ENCODE assay signal across 12 cellular contexts in the genomic region with DNA sequence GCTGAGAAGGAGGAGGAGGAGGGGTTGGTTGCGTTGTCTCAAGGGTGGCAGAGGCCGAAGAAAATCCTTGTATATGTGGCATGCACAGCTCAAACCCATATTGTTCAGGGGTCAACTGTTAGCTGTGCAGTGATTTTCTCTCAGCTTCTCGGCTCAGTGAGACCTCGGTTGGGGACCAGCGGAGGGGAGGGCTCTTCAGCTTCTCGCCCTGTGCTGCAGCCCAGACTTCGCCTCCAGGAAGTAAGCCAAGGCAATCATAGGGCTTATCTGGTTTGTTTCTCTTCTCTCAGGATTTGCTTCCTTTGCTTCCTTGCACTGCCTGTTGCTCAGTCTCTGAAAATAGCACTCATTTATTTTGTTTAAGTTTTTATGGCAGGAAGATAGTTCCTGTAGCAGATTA.
DNase-seq lines count a peak whose midpoint lies in the region; ATAC-seq and TF ChIP-seq lines count a peak whose summit lies in the region.
"Had no signal": no experiment of that assay in that cellular context is flagged by ENCODE, and none has a peak within 500 bp of the region (broad histone marks: within the 10 kb centered on the region; RNA-seq: fewer than 3 reads in every experiment).

No MANE protein-coding gene starts in this region.

- H3K27me3 ChIP-seq in Panc1 (ENCODE audit: control insufficient read depth, insufficient read depth, low read length): no peaks in the 10 kb centered on the region
- H3K27me3 ChIP-seq in esophagus (ENCODE audit: control insufficient read depth in 1 of 2, insufficient read depth in 2 of 2, low read length in 2 of 2): no peaks in the 10 kb centered on the region
- no peaks in the 10 kb centered on the region for H3K27me3 ChIP-seq in mesendoderm (ENCODE audit: insufficient read depth, low read length, poor library complexity)
- no peaks in the 10 kb centered on the region for H3K27me3 ChIP-seq in suprapubic skin

- POLR2A ChIA-PET in Panc1 (lab: Charles Lee): interaction anchor here (0.6 kb wide), 1 partner anchor 26 kb away, joined by 11 read pairs; no protein-coding TSS in a partner anchor

- H3K79me1 ChIP-seq in mesendoderm (ENCODE audit: low read length): no peaks in the 10 kb centered on the region

- H3K27ac ChIP-seq in Panc1 (ENCODE audit: low read length): 0 out of 2 replicates have a peak overlapping the region, but pooled peaks have one; percentile 18
- H3K27ac ChIP-seq in esophagus (ENCODE audit: low read depth in 2 of 2, low read length in 1 of 2): peak overlapping the region; percentile 93 to 95
- H3K27ac ChIP-seq in mesendoderm (ENCODE audit: low read depth, low read length): no peak overlapping the region
- peak overlapping the region; percentile 84 for H3K27ac ChIP-seq in suprapubic skin
- H3K27ac ChIP-seq: C4-2B had no signal

- no peaks in the 10 kb centered on the region for H3K4me1 Mint-ChIP-seq in stimulated activated memory B cell treated with anti-CD40 and anti-IgM and Interleukin-4, amounts not matched to agents 10 μg/mL and 1 μg/mL and 100 μg/mL, for 72 hours

- H3K9ac ChIP-seq in mesendoderm (ENCODE audit: low read length): no peak overlapping the region

- H2BK15ac ChIP-seq in mesendoderm (replicated peaks; ENCODE audit: low read depth): no peak overlapping the region

- intact Hi-C loops in Panc1 (cut with micrococcal nuclease; ENCODE audit: unreplicated experiment): no loop called here

- H3K9me3 ChIP-seq in Panc1 (ENCODE audit: control insufficient read depth, insufficient read depth, low read depth, low read length) (no peaks in the 10 kb centered on the region), esophagus (ENCODE audit: control insufficient read depth in 2 of 2, insufficient read depth in 1 of 2, low read depth in 1 of 2, low read length in 1 of 2) (no peaks in the 10 kb centered on the region), suprapubic skin (no peaks in the 10 kb centered on the region)

- peak overlapping the region; percentile 60 for H2BK5ac ChIP-seq in mesendoderm (ENCODE audit: low read length)

- TF ChIP-seq CTCF in Panc1 (IDR thresholded peaks at IDR 0.05) (no peak), suprapubic skin (IDR thresholded peaks at IDR 0.05) (no peak)

- WGBS in esophagus, 2 donors: 27 to 28% methylated on average over 7 of the region's 7 CpGs
- WGBS in mesendoderm (ENCODE audit: extremely low coverage, insufficient coverage, low lambda C conversion rate): no CpG with 5 or more reads among the region's 7 CpGs
- 30% methylated on average over 6 of the region's 7 CpGs for whole genome bisulfite sequencing in suprapubic skin

- peak overlapping the region; percentile 65 for H3K18ac ChIP-seq in mesendoderm (ENCODE audit: low read length)

- H3K56ac ChIP-seq in mesendoderm (ENCODE audit: low read length): peak overlapping the region; percentile 75

- H2BK120ac ChIP-seq in mesendoderm (ENCODE audit: low read depth, low read length): no peak overlapping the region

- no peak overlapping the region for H4K8ac ChIP-seq in mesendoderm (ENCODE audit: low read depth, low read length)

- peaks cover 47% of the 10 kb centered on the region for H3K27me3 Mint-ChIP-seq in stimulated activated memory B cell treated with anti-CD40 and anti-IgM and Interleukin-4, amounts not matched to agents 10 μg/mL and 1 μg/mL and 100 μg/mL, for 72 hours

- no peak for TF ChIP-seq POLR2A in suprapubic skin (IDR thresholded peaks at IDR 0.05)

- H3K4me3 Mint-ChIP-seq in stimulated activated memory B cell treated with anti-CD40 and anti-IgM and Interleukin-4, amounts not matched to agents 10 μg/mL and 1 μg/mL and 100 μg/mL, for 72 hours: no peak overlapping the region
- H3K4me3 Mint-ChIP-seq: activated CD4-positive, alpha-beta T cell treated with anti-CD3 and anti-CD28 coated beads, Interleukin-2, amount 10 ng/mL, durations not matched to agents 24 days and 14 days had no signal

- H3K9me3 Mint-ChIP-seq in stimulated activated memory B cell treated with anti-CD40 and anti-IgM and Interleukin-4, amounts not matched to agents 10 μg/mL and 1 μg/mL and 100 μg/mL, for 72 hours: no peaks in the 10 kb centered on the region

- H3K36me3 ChIP-seq in Panc1 (ENCODE audit: control insufficient read depth, insufficient read depth, low read length): no peaks in the 10 kb centered on the region
- H3K36me3 ChIP-seq in esophagus (ENCODE audit: control insufficient read depth in 2 of 2, insufficient read depth in 2 of 2, low read length in 1 of 2): no peaks in the 10 kb centered on the region
- H3K36me3 ChIP-seq in mesendoderm (ENCODE audit: control insufficient read depth, insufficient read depth, low read length): no peaks in the 10 kb centered on the region
- H3K36me3 ChIP-seq in suprapubic skin: no peaks in the 10 kb centered on the region

- no peaks in the 10 kb centered on the region for H3K79me2 ChIP-seq in mesendoderm (ENCODE audit: control insufficient read depth, insufficient read depth, low read length)

- H3K4me1 ChIP-seq in Panc1 (ENCODE audit: control insufficient read depth, insufficient read depth, low read length): peaks cover 15% of the 10 kb centered on the region
- peaks cover 3 to 14% of the 10 kb centered on the region in 2 donors for H3K4me1 ChIP-seq in esophagus (ENCODE audit: control insufficient read depth in 2 of 2, insufficient read depth in 2 of 2, low read length in 1 of 2)
- H3K4me1 ChIP-seq in mesendoderm (ENCODE audit: control insufficient read depth, low read depth, low read length): peaks cover 24% of the 10 kb centered on the region
- H3K4me1 ChIP-seq in suprapubic skin: peaks cover 56% of the 10 kb centered on the region

- no peaks in the 10 kb centered on the region for H3K36me3 Mint-ChIP-seq in stimulated activated memory B cell treated with anti-CD40 and anti-IgM and Interleukin-4, amounts not matched to agents 10 μg/mL and 1 μg/mL and 100 μg/mL, for 72 hours

- CTCF ChIA-PET in Panc1 (lab: Charles Lee): interaction anchor here (0.6 kb wide), 1 partner anchor 11 kb away, joined by 3 read pairs; no protein-coding TSS in a partner anchor

- H3K4me3 ChIP-seq in Panc1 (ENCODE audit: low read depth in 2 of 2, low read length in 2 of 2): no peak overlapping the region
- peak overlapping the region in 1 of 2 donors; percentile 13 for H3K4me3 ChIP-seq in esophagus (ENCODE audit: low read depth in 1 of 2, low read length in 2 of 2)
- no peak overlapping the region for H3K4me3 ChIP-seq in mesendoderm (ENCODE audit: low read length)
- H3K4me3 ChIP-seq in suprapubic skin: no peak overlapping the region

- H3K4me2 ChIP-seq in mesendoderm (ENCODE audit: low read length): no peak overlapping the region

- no peak overlapping the region for H2AK5ac ChIP-seq in mesendoderm (ENCODE audit: low read length)

- ATAC-seq in Panc1: peak; percentile 52; the same call in 1 of the 2 replicates
- no peak for ATAC-seq in stimulated activated memory B cell treated with anti-CD40 and anti-IgM and Interleukin-4, amounts not matched to agents 10 μg/mL and 1 μg/mL and 100 μg/mL, for 72 hours

- H3K23ac ChIP-seq in mesendoderm (ENCODE audit: low read length): no peak overlapping the region

- no peak overlapping the region for H3K4ac ChIP-seq in mesendoderm (ENCODE audit: low read depth, low read length)

- in situ Hi-C loops in Panc1 (cut with HindIII; ENCODE audit: low pct_unique_long_range_greater_than_20kb, low sequenced_read_pairs): no loop called here

- TF ChIP-seq EP300 in suprapubic skin (IDR thresholded peaks at IDR 0.05): no peak

- H3K27ac Mint-ChIP-seq in stimulated activated memory B cell treated with anti-CD40 and anti-IgM and Interleukin-4, amounts not matched to agents 10 μg/mL and 1 μg/mL and 100 μg/mL, for 72 hours: no peak overlapping the region
- H3K27ac Mint-ChIP-seq: activated CD4-positive, alpha-beta T cell treated with anti-CD3 and anti-CD28 coated beads, Interleukin-2, amount 10 ng/mL, durations not matched to agents 24 days and 14 days had no signal

- no peak overlapping the region for H4K5ac ChIP-seq in mesendoderm (ENCODE audit: low read length)

- no TSS peak for BruUV-seq in Panc1 (replicated peaks; lab: Mats Ljungman, UMichigan)

- DNase-seq in Panc1 (ENCODE audit: low read depth, low spot score): no peak
- DNase-seq in mesendoderm: peak; percentile 78
- DNase-seq in suprapubic skin (ENCODE audit: low spot score in 2 of 2): no peak
- no peak for DNase-seq in ecto neural progenitor cell (ENCODE audit: low spot score)
- no peak for DNase-seq in kidney tubule cell (ENCODE audit: low spot score)
- DNase-seq in activated CD8-positive, alpha-beta memory T cell treated with anti-CD3 and anti-CD28 coated beads, Interleukin-2, amount 50 U/mL, for 4 hours: no peak
- DNase-seq: activated CD4-positive, alpha-beta T cell treated with anti-CD3 and anti-CD28 coated beads, Interleukin-2, amount 10 ng/mL, durations not matched to agents 24 days and 14 days; activated effector memory CD4-positive, alpha-beta T cell treated with Interleukin-2 at 50 U/mL for 16 hours; NCI-H146 had no signal
